In genomic region chr18:12479982-12480381, GRCh38 we compare ENCODE assay signal across 7 cellular contexts.
"Had no signal": no experiment of that assay in that cellular context is flagged by ENCODE, and none has a peak within 500 bp of the region (broad histone marks: within the 10 kb centered on the region; RNA-seq: fewer than 3 reads in every experiment).

No MANE protein-coding gene starts in this region.

- H3K4me1 Mint-ChIP-seq: IgD-negative memory B cell had no signal

- H3K36me3 ChIP-seq: HAP-1 had no signal

- H3K27ac Mint-ChIP-seq: HFFc6, IgD-negative memory B cell had no signal

- H3K4me3 ChIP-seq: HAP-1 had no signal

- H3K27me3 Mint-ChIP-seq: IgD-negative memory B cell had no signal

- H3K4me1 ChIP-seq: HAP-1 had no signal

- H3K9me3 ChIP-seq: HAP-1 had no signal

- ATAC-seq: HCT116 had no signal

- H3K4me3 Mint-ChIP-seq: HFFc6, IgD-negative memory B cell had no signal

- DNase-seq: GOT3, H7, HFFc6, KBM-7 had no signal

- H3K9me3 Mint-ChIP-seq: HFFc6, IgD-negative memory B cell had no signal
